ENCODE assay signal across 23 cellular contexts in the genomic region with DNA sequence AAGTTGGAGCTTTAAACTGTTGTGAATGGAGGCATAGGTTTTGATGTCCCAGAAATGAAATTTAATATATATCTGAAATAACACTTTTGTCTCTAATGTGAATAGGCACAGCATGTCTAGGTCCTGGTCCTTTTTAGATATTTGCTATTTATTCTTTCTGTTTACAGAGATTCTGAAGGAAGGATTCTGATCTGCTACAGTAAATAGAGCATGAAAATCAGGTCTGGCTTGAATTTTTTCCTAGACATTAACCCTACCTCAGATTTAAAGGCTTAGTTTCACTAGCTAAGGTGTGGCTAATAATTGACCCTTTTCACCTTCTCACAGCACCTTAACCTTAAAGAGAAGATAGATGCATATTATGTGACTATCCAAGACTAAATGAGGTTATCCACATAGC. TPM values are rescaled to one million over a fixed set of nuclear protein-coding genes. Genes with fewer than 3 reads are reported as not detected.
DNase-seq lines count a peak whose midpoint lies in the region; ATAC-seq and TF ChIP-seq lines count a peak whose summit lies in the region.
"Had no signal": no experiment of that assay in that cellular context is flagged by ENCODE, and none has a peak within 500 bp of the region (broad histone marks: within the 10 kb centered on the region; RNA-seq: fewer than 3 reads in every experiment).

No MANE protein-coding gene starts in this region.

- no peaks in the 10 kb centered on the region for H3K36me3 Mint-ChIP-seq in endothelial cell (ENCODE audit: low read depth, unreplicated experiment)
- H3K36me3 Mint-ChIP-seq: CD14-positive monocyte; CD4-positive, alpha-beta memory T cell; CD4-positive, CD25-positive, alpha-beta regulatory T cell; CD8-positive, alpha-beta memory T cell had no signal

- H3K4me1 Mint-ChIP-seq in endothelial cell (ENCODE audit: unreplicated experiment), result peaks cover 5% of the 10 kb centered on the region
- H3K4me1 Mint-ChIP-seq: CD14-positive monocyte; CD4-positive, CD25-positive, alpha-beta regulatory T cell; CD8-positive, alpha-beta memory T cell had no signal

- H3K27me3 Mint-ChIP-seq in endothelial cell (ENCODE audit: unreplicated experiment), result no peaks in the 10 kb centered on the region
- H3K27me3 Mint-ChIP-seq: CD4-positive, alpha-beta memory T cell; CD4-positive, CD25-positive, alpha-beta regulatory T cell had no signal

- no peak overlapping the region for H2AFZ ChIP-seq in osteoblast (ENCODE audit: low read length)

- TF ChIP-seq CTCF in VCaP (conservative IDR thresholded peaks at IDR 0.05), result no peak
- TF ChIP-seq CTCF in osteoblast (IDR thresholded peaks at IDR 0.05; ENCODE audit: extremely low read depth, low read depth, low read length), result no peak
- no peak for TF ChIP-seq CTCF in endothelial cell (IDR thresholded peaks at IDR 0.05; ENCODE audit: unreplicated experiment)

- no peak overlapping the region for H3K4me3 ChIP-seq in osteoblast (ENCODE audit: insufficient read depth, low read length)
- H3K4me3 ChIP-seq: BLaER1 had no signal

- H3K79me2 ChIP-seq in osteoblast (ENCODE audit: insufficient read depth, low read length), result no peaks in the 10 kb centered on the region

- no peak for ATAC-seq in activated CD4-positive, CD25-positive, alpha-beta regulatory T cell treated with anti-CD3 and anti-CD28 coated beads, Interleukin-2, amount 50 U/mL, for 24 hours

- H3K9me3 ChIP-seq in osteoblast (ENCODE audit: low read depth, low read length), result no peaks in the 10 kb centered on the region
- H3K9me3 ChIP-seq: BE2C, BLaER1 had no signal

- H4K20me1 ChIP-seq in osteoblast (ENCODE audit: insufficient read depth, low read length), result no peaks in the 10 kb centered on the region
- H4K20me1 ChIP-seq: BLaER1 had no signal

- H3K4me2 ChIP-seq in osteoblast (ENCODE audit: insufficient read depth, low read length), result no peak overlapping the region
- H3K4me2 ChIP-seq: BLaER1 had no signal

- no peak overlapping the region for H3K4me3 Mint-ChIP-seq in endothelial cell (ENCODE audit: unreplicated experiment)
- H3K4me3 Mint-ChIP-seq: CD14-positive monocyte; CD4-positive, alpha-beta memory T cell; CD4-positive, CD25-positive, alpha-beta regulatory T cell; CD8-positive, alpha-beta memory T cell had no signal

- H3K27ac ChIP-seq in VCaP (peak overlapping the region; percentile 5; the same call in 1 of the 2 replicates), osteoblast (ENCODE audit: low read depth, low read length) (no peak overlapping the region)
- H3K27ac ChIP-seq: BLaER1 had no signal

- no peaks in the 10 kb centered on the region for H3K4me1 ChIP-seq in osteoblast (ENCODE audit: insufficient read depth, low read length)
- H3K4me1 ChIP-seq: BE2C, BLaER1 had no signal

- H3K36me3 ChIP-seq in osteoblast (ENCODE audit: insufficient read depth, low read length), result no peaks in the 10 kb centered on the region
- H3K36me3 ChIP-seq: BE2C, BLaER1 had no signal

- DNase-seq in cerebellum (ENCODE audit: low spot score) (peak; percentile 48), osteoblast (ENCODE audit: insufficient read length, low spot score, missing footprints) (peak; percentile 58), endothelial cell (ENCODE audit: low spot score) (no peak), RKO (ENCODE audit: low spot score) (no peak)
- DNase-seq: 8988T; ACHN; BE2C; CD4-positive, alpha-beta memory T cell; CD4-positive, CD25-positive, alpha-beta regulatory T cell; CD8-positive, alpha-beta memory T cell; COR-L47; DMS 273 treated with DMSO at 0.1 percent for 48 hours; DMS153; DMS53; DMS79; DND-41; EL; GF-D8 had no signal

- no peak overlapping the region for H3K27ac Mint-ChIP-seq in endothelial cell (ENCODE audit: unreplicated experiment)
- H3K27ac Mint-ChIP-seq: CD4-positive, alpha-beta memory T cell; CD4-positive, CD25-positive, alpha-beta regulatory T cell; CD8-positive, alpha-beta memory T cell had no signal

- no peaks in the 10 kb centered on the region for H3K9me3 Mint-ChIP-seq in endothelial cell (ENCODE audit: unreplicated experiment)
- H3K9me3 Mint-ChIP-seq: CD14-positive monocyte had no signal

- H3K27me3 ChIP-seq in osteoblast (ENCODE audit: insufficient read depth, low read length), result no peaks in the 10 kb centered on the region
- H3K27me3 ChIP-seq: BE2C, BLaER1 had no signal

RNA-seq across cellular contexts. Expression of a gene that starts 48.0 kb away (rescaled TPM):
- total RNA-seq in cerebellum (6.1 TPM), osteoblast (not detected in 2 replicates), endothelial cell (ENCODE audit: unreplicated experiment) (not detected)
- total RNA-seq: CD4-positive, alpha-beta memory T cell; CD4-positive, CD25-positive, alpha-beta regulatory T cell; CD8-positive, alpha-beta memory T cell; Daoy had no signal

Comparison
In these comparisons a context has a peak if more than half of its experiments do, and no peak if none do; other contexts are left out.
1. DNase-seq: peak in cerebellum (single experiment) and osteoblast (single experiment); none in endothelial cell (single experiment) and RKO (single experiment).